In the genomic region with DNA sequence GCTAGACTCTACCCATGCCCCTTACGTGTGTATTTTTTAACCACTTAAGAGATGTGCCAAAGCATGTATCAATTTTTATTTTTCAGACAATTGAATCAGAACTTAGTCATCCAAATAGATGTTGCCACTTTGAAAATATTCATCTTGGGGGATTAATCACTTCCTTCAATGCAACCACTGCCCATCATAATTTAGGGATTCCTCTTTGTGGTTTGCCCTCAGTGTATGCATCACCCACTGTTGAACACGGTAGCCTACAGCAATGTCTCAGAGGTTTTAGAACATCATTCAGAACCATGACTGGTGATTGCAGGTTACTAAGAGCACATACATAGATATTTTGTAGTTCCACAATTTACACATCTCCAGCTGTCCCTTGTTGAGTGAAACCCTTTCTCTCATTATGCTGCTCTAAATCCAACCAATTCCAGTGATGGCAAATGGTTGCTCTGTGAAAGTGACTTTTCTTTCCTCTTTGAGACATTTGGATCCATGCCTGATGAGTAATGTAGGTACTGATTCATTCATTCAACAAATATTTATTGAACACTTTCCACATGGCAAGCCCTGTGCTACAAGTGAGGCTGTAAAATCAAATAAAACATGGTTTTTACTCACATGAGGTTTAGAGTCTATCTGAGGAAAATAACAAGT, we compare ENCODE assay signal across 10 cellular contexts.
DNase-seq lines count a peak whose midpoint lies in the region.
"Had no signal": no experiment of that assay in that cellular context is flagged by ENCODE, and none has a peak within 500 bp of the region (broad histone marks: within the 10 kb centered on the region; RNA-seq: fewer than 3 reads in every experiment).

No MANE protein-coding gene starts in this region.

- H3K4me1 Mint-ChIP-seq in immature natural killer cell, result no peaks in the 10 kb centered on the region

- H3K9me3 Mint-ChIP-seq in immature natural killer cell, result no peaks in the 10 kb centered on the region

- H3K4me3 Mint-ChIP-seq in immature natural killer cell, result no peak overlapping the region

- H3K27ac Mint-ChIP-seq in immature natural killer cell, result no peak overlapping the region

- no peaks in the 10 kb centered on the region for H3K36me3 Mint-ChIP-seq in immature natural killer cell

- peaks cover 2 to 7% (median 2%) of the 10 kb centered on the region in 3 donors for H3K27me3 Mint-ChIP-seq in immature natural killer cell (ENCODE audit: low read depth in 3 of 3)

- peak; percentile 41 for DNase-seq in stimulated activated CD4-positive, alpha-beta T cell treated with anti-CD3 and anti-CD28 coated beads, Interleukin-1b, Interleukin-23, amount 100 ng/mL, for 48 hours
- no peak for DNase-seq in stimulated activated CD4-positive, alpha-beta T cell treated with anti-CD3 and anti-CD28 coated beads, Interleukin-2, amount 100 ng/mL, for 24 hours
- DNase-seq in SW480 (ENCODE audit: low spot score) (peak; percentile 81), iris pigment epithelial cell (ENCODE audit: low read depth) (peak; percentile 86), superior temporal gyrus (ENCODE audit: extremely low spot score) (no peak), NCI-H146 (lab: John Stamatoyannopoulos, UW) (no peak), immature natural killer cell (no peak)
- no peak for DNase-seq in activated CD8-positive, alpha-beta memory T cell treated with anti-CD3 and anti-CD28 coated beads, Interleukin-2, amount 50 U/mL, for 4 hours
- DNase-seq: activated effector memory CD4-positive, alpha-beta T cell treated with Interleukin-2 at 50 U/mL for 16 hours; kidney had no signal

Comparison
In these comparisons a context has a peak if more than half of its experiments do, and no peak if none do; other contexts are left out.
1. DNase-seq: peak in stimulated activated CD4-positive, alpha-beta T cell treated with anti-CD3 and anti-CD28 coated beads, Interleukin-1b, Interleukin-23, amount 100 ng/mL, for 48 hours (single experiment), SW480 (single experiment) and iris pigment epithelial cell (single experiment); none in stimulated activated CD4-positive, alpha-beta T cell treated with anti-CD3 and anti-CD28 coated beads, Interleukin-2, amount 100 ng/mL, for 24 hours (0 of 2), superior temporal gyrus (single experiment), NCI-H146 (single experiment), activated CD8-positive, alpha-beta memory T cell treated with anti-CD3 and anti-CD28 coated beads, Interleukin-2, amount 50 U/mL, for 4 hours (single experiment) and immature natural killer cell (0 of 3).